In the genomic region with DNA sequence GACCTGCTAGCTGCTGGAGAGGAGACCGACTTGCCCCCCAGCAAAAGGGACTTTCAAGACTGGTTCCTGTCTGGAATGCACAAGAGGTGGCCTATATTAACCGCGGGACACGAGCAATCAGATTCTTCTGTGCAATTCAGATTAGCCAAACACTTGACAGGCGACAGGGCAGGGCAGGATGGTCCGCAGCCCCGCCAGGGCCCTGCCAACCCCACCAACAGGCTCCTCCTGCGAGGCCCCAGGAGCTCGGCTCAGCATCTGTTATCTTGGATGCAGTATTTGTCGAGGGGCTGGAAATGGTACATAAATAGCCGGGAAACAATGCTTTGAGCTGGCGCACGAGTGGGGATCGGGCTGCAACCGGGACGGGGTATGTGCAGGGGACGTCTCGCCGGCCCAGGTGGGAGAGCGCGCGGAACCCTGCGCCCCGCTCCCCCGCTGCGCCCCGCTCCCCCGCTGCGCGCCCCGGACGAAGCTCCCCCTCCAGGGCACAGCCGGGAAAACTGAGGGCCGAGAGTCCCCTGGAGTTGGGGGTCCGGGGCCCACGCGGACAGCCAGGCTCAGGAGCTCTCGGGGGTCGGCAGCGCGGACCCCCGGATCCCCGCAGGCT, we compare ENCODE assay signal across 8 cellular contexts. TPM values are rescaled to one million over a fixed set of nuclear protein-coding genes. Genes with fewer than 3 reads are reported as not detected.
DNase-seq lines count a peak whose midpoint lies in the region; ATAC-seq, FAIRE-seq and TF ChIP-seq lines count a peak whose summit lies in the region.

No MANE protein-coding gene starts in this region.

- in situ Hi-C loops in K562 (cut with MboI), result no loop called here

- no peak for TF ChIP-seq RAD21 in K562 (CRISPR knock-in tag; conservative IDR thresholded peaks at IDR 0.05 in 1 of 2, IDR thresholded peaks at IDR 0.05 in 1 of 2)

- CTCF ChIA-PET in K562 (lab: Yijun Ruan, JAX; ENCODE audit: low intra/inter-chr PET ratio), result interaction anchor here (0.6 to 3.2 kb wide), 4 partner anchors 33 to 321 kb away, joined by 3 to 13 read pairs (median 8); no protein-coding TSS in a partner anchor

- FAIRE-seq in K562 (lab: Jason Lieb, UNC) (peak; percentile 15), urothelium cell line (lab: Jason Lieb, UNC) (peak; percentile 58)

- no peaks in the 10 kb centered on the region for H3K36me3 ChIP-seq in ACC112 (ENCODE audit: insufficient read depth, low read length)
- no peaks in the 10 kb centered on the region for H3K36me3 ChIP-seq in HUES64 (ENCODE audit: insufficient read depth, low read length)
- no peaks in the 10 kb centered on the region for H3K36me3 ChIP-seq in K562 (ENCODE audit: control insufficient read depth, insufficient read depth, low read length)
- no peaks in the 10 kb centered on the region for H3K36me3 ChIP-seq in lung (ENCODE audit: control insufficient read depth in 2 of 2, insufficient read depth in 2 of 2, low read length in 2 of 2)

- peak overlapping the region; percentile 81 for H2AFZ ChIP-seq in ACC112 (ENCODE audit: low read length, unreplicated experiment)
- H2AFZ ChIP-seq in K562 (ENCODE audit: low read depth, low read length), result peak overlapping the region; percentile 87

- no peak for TF ChIP-seq POLR2A in K562 (conservative IDR thresholded peaks at IDR 0.05)

- H3K27me3 ChIP-seq in ACC112 (ENCODE audit: insufficient read depth, low read length), result peaks cover 7% of the 10 kb centered on the region; the same call in 1 of the 2 replicates
- peaks cover 13% of the 10 kb centered on the region for H3K27me3 ChIP-seq in HUES64 (ENCODE audit: insufficient read depth, low read length)
- H3K27me3 ChIP-seq in K562 (ENCODE audit: control insufficient read depth in 2 of 2, insufficient read depth in 2 of 2, low read length in 2 of 2), result no peaks in the 10 kb centered on the region
- H3K27me3 ChIP-seq in lung (ENCODE audit: control insufficient read depth, insufficient read depth), result no peaks in the 10 kb centered on the region

- no peak for TF ChIP-seq EP300 in K562 (IDR thresholded peaks at IDR 0.05; ENCODE audit: low read length)

- H3K9ac ChIP-seq in HUES64 (ENCODE audit: low read depth, low read length), result peak overlapping the region; percentile 75
- H3K9ac ChIP-seq in K562 (ENCODE audit: insufficient read depth in 1 of 2, low read depth in 2 of 2, low read length in 2 of 2), result peak overlapping the region; percentile 71 to 96; a peak in 3 of 4 replicates

- intact Hi-C loops in K562 (cut with micrococcal nuclease), result loop anchor here (1.0 to 10.0 kb wide), 4 partner anchors 34 to 268 kb away; no protein-coding TSS in a partner anchor

- POLR2A ChIA-PET in K562 (lab: Yijun Ruan, JAX), result interaction anchor here (0.6 to 1.4 kb wide), 6 partner anchors 9 to 122 kb away, joined by 3 to 4 read pairs (median 3); a partner anchor contains a TSS

- no peaks in the 10 kb centered on the region for H3K9me1 ChIP-seq in K562 (ENCODE audit: control insufficient read depth, insufficient read depth, low read length)

- no peak overlapping the region for H3K27ac ChIP-seq in ACC112 (ENCODE audit: low read depth, low read length)
- peak overlapping the region; percentile 18; the same call in 1 of the 2 replicates for H3K27ac ChIP-seq in HUES64 (ENCODE audit: low read depth, low read length)
- peak overlapping the region; percentile 75 for H3K27ac ChIP-seq in K562 (ENCODE audit: extremely low read depth, low read depth, low read length)
- H3K27ac ChIP-seq in lung (ENCODE audit: low read depth in 1 of 2, low read length in 1 of 2), result peak overlapping the region in 1 of 2 donors; percentile 84

- no TSS peak for BruUV-seq in K562 (replicated peaks; lab: Mats Ljungman, UMichigan)

- ATAC-seq in K562 (peak; percentile 26), lung (ENCODE audit: insufficient read depth, low FRiP score) (no peak)

- DNase-seq in K562 (ENCODE audit: extremely low read depth in 1 of 4, low spot score in 3 of 4) (peak in 1 of 4 experiments; percentile 24), lung (ENCODE audit: low spot score) (no peak), urothelium cell line (ENCODE audit: low spot score) (no peak), SKM-1 (lab: John Stamatoyannopoulos, UW; ENCODE audit: unreplicated experiment) (no peak), NCI-H510A (lab: John Stamatoyannopoulos, UW) (no peak), globus pallidus (ENCODE audit: low spot score) (no peak)

- H3K4me2 ChIP-seq in K562 (ENCODE audit: insufficient read depth, low read length), result peak overlapping the region; percentile 78

- no peaks in the 10 kb centered on the region for H4K20me1 ChIP-seq in K562 (replicated peaks; ENCODE audit: control insufficient read depth, insufficient read depth, low read length)

- H3K79me2 ChIP-seq in ACC112 (ENCODE audit: control insufficient read depth, insufficient read depth, low read length, unreplicated experiment) (no peaks in the 10 kb centered on the region), K562 (ENCODE audit: control insufficient read depth, insufficient read depth, low read length) (peaks cover 4% of the 10 kb centered on the region; the same call in 2 of the 3 replicates)

- no peaks in the 10 kb centered on the region for H3K9me3 ChIP-seq in HUES64 (ENCODE audit: insufficient read depth, low read depth, low read length)
- no peaks in the 10 kb centered on the region; the same call in 1 of the 2 replicates for H3K9me3 ChIP-seq in K562 (replicated peaks; ENCODE audit: control insufficient read depth, insufficient read depth, low read depth, low read length)
- H3K9me3 ChIP-seq in lung (ENCODE audit: control insufficient read depth in 2 of 2, insufficient read depth in 1 of 2, low read length in 1 of 2), result no peaks in the 10 kb centered on the region

- WGBS in HUES64, result 1% methylated on average over 43 of the region's 43 CpGs
- WGBS in K562 (ENCODE audit: insufficient coverage, low coverage, missing lambda C conversion rate), result 3% methylated on average over 28 of the region's 43 CpGs
- 1 to 2% methylated on average over 38 to 43 of the region's 43 CpGs for WGBS in lung, 2 donors

- H3K4me1 ChIP-seq in ACC112 (ENCODE audit: control insufficient read depth, insufficient read depth, low read length, unreplicated experiment) (peaks cover 10% of the 10 kb centered on the region), HUES64 (ENCODE audit: insufficient read depth, low read length) (0 out of 2 replicates have a peak, but pooled peaks cover 3% of the 10 kb centered on the region), K562 (replicated peaks in 1 of 2; ENCODE audit: control insufficient read depth in 2 of 2, insufficient read depth in 2 of 2, low read length in 2 of 2) (peaks cover 9 to 18% of the 10 kb centered on the region in 2 experiments), lung (ENCODE audit: control insufficient read depth in 2 of 2, insufficient read depth in 2 of 2, low read length in 2 of 2) (peaks cover 0 to 10% of the 10 kb centered on the region in 2 donors)

- TF ChIP-seq CTCF in K562 (IDR thresholded peaks at IDR 0.05 in 2 of 3, conservative IDR thresholded peaks at IDR 0.05 in 1 of 3; ENCODE audit: insufficient read depth in 2 of 3, low read depth in 1 of 3, low read length in 3 of 3) (no peak), lung (IDR thresholded peaks at IDR 0.05; ENCODE audit: control extremely low read depth, extremely low read depth) (no peak)

- peak overlapping the region; percentile 68 for H3K4me3 ChIP-seq in ACC112 (ENCODE audit: low read depth, low read length)
- H3K4me3 ChIP-seq in HUES64 (ENCODE audit: low read length), result peak overlapping the region; percentile 69
- peak overlapping the region; percentile 70 for H3K4me3 ChIP-seq in K562
- peak overlapping the region; percentile 44 for H3K4me3 ChIP-seq in lung

RNA-seq across cellular contexts. Expression of a gene that starts 0.7 kb away (rescaled TPM):
- polyA plus RNA-seq in HUES64 (2013, experiment 1 of 2), result 4.4 TPM
- 6.9 TPM for polyA plus RNA-seq in HUES64 (2013, experiment 2 of 2)
- total RNA-seq in K562 (2011; cell fraction: chromatin; rRNA removed; ENCODE audit: low replicate concordance), result 6.8 and 17.5 TPM in 2 replicates
- 12.3 and 13.3 TPM in 2 replicates for total RNA-seq in K562 (2011; cell fraction: nucleolus; rRNA removed)
- total RNA-seq in K562 (2011; cell fraction: nucleoplasm; rRNA removed), result 6.7 and 8.8 TPM in 2 replicates
- total RNA-seq in K562 (2014; rRNA removed), result 4.6 and 4.8 TPM in 2 replicates
- 0.25 and 0.48 TPM in 2 replicates for total RNA-seq in K562 (2014; rRNA removed; fragmentation: Illumina TruSeq; extraction: Trizol)
- total RNA-seq in K562 (2015; rRNA removed; fragmentation: Illumina TruSeq; extraction: Trizol), result 0.91 and 1.4 TPM in 2 replicates
- total RNA-seq in K562 (2021), result 8.1 and 8.6 TPM in 2 replicates
- 2.4 and 2.7 TPM in 2 replicates for polyA plus RNA-seq in K562 (2011; rRNA removed)
- polyA plus RNA-seq in K562 (2011; cell fraction: cytosol; rRNA removed), result 3.6 and 9.7 TPM in 2 replicates
- polyA plus RNA-seq in K562 (2011; cell fraction: nucleus; rRNA removed), result 4.8 and 9.7 TPM in 2 replicates
- polyA plus RNA-seq in K562 (2012), result 2.4 and 5.2 TPM in 2 replicates
- 1.4 and 2.2 TPM in 2 replicates for polyA plus RNA-seq in K562 (2014; fragmentation: Illumina TruSeq; extraction: Trizol)
- under 1 TPM in 1 of 2 experiments, not detected in 1; 0.06 TPM for polyA plus RNA-seq in K562 (2014; fragmentation: Nextera tagmentation; extraction: Ambion mirVana)
- polyA plus RNA-seq in K562 (2014; rRNA removed), result 4.2 and 5.4 TPM in 2 replicates
- polyA minus RNA-seq in K562 (2011; rRNA and poly(A)+ RNA removed), result 1.0 and 3.2 TPM in 2 replicates
- polyA minus RNA-seq in K562 (2011; cell fraction: cytosol; rRNA and poly(A)+ RNA removed), result 2.8 and 4.6 TPM in 2 replicates
- 3.5 and 5.3 TPM in 2 replicates for polyA minus RNA-seq in K562 (2011; cell fraction: nucleus; rRNA and poly(A)+ RNA removed)
- 1 to 10 TPM; 6.6 to 9.3 TPM for total RNA-seq in lung
- polyA plus RNA-seq in lung, result 1 to 10 TPM; 3.7 to 6.0 TPM

RNA-seq across cellular contexts. Expression of a gene that starts 21.0 kb away (rescaled TPM):
- polyA plus RNA-seq in HUES64 (2013, experiment 1 of 2), result 0.10 TPM
- polyA plus RNA-seq in HUES64 (2013, experiment 2 of 2), result 0.06 TPM
- total RNA-seq in K562 (2011; cell fraction: chromatin; rRNA removed; ENCODE audit: low replicate concordance), result 2.8 and 9.8 TPM in 2 replicates
- 1.0 and 1.3 TPM in 2 replicates for total RNA-seq in K562 (2011; cell fraction: nucleolus; rRNA removed)
- total RNA-seq in K562 (2011; cell fraction: nucleoplasm; rRNA removed), result 2.3 and 2.8 TPM in 2 replicates
- 0.12 TPM in 1 of 2 replicates, not detected in the other for total RNA-seq in K562 (2014; rRNA removed)
- total RNA-seq in K562 (2014; rRNA removed; fragmentation: Illumina TruSeq; extraction: Trizol), result 0.26 and 0.33 TPM in 2 replicates
- total RNA-seq in K562 (2015; rRNA removed; fragmentation: Illumina TruSeq; extraction: Trizol), result 0.23 and 0.29 TPM in 2 replicates
- 0.16 and 0.25 TPM in 2 replicates for total RNA-seq in K562 (2021)
- 0.01 and 0.04 TPM in 2 replicates for polyA plus RNA-seq in K562 (2011; rRNA removed)
- not detected in 2 replicates for polyA plus RNA-seq in K562 (2011; cell fraction: cytosol; rRNA removed)
- polyA plus RNA-seq in K562 (2011; cell fraction: nucleus; rRNA removed), result 0.16 and 0.20 TPM in 2 replicates
- polyA plus RNA-seq in K562 (2012), result 0.03 TPM in 1 of 2 replicates, not detected in the other
- not detected in 2 replicates for polyA plus RNA-seq in K562 (2014; fragmentation: Illumina TruSeq; extraction: Trizol)
- polyA plus RNA-seq in K562 (2014; fragmentation: Nextera tagmentation; extraction: Ambion mirVana), result not detected
- 0.05 TPM in 1 of 2 replicates, not detected in the other for polyA plus RNA-seq in K562 (2014; rRNA removed)
- 0.81 and 0.99 TPM in 2 replicates for polyA minus RNA-seq in K562 (2011; rRNA and poly(A)+ RNA removed)
- not detected in 2 replicates for polyA minus RNA-seq in K562 (2011; cell fraction: cytosol; rRNA and poly(A)+ RNA removed)
- 0.94 and 1.6 TPM in 2 replicates for polyA minus RNA-seq in K562 (2011; cell fraction: nucleus; rRNA and poly(A)+ RNA removed)
- total RNA-seq in lung, result 1 to 10 TPM in 1 of 2 donors, under 1 TPM in 1; 0.25 to 1.9 TPM
- polyA plus RNA-seq in lung, result under 1 TPM; 0.01 to 0.04 TPM
